27 cellular contexts compared by ENCODE assay signal in genomic region chr12:10408842-10409241, GRCh38. TPM values are rescaled to one million over a fixed set of nuclear protein-coding genes. Genes with fewer than 3 reads are reported as not detected.
DNase-seq lines count a peak whose midpoint lies in the region; ATAC-seq, FAIRE-seq and TF ChIP-seq lines count a peak whose summit lies in the region.
"Had no signal": no experiment of that assay in that cellular context is flagged by ENCODE, and none has a peak within 500 bp of the region (broad histone marks: within the 10 kb centered on the region; RNA-seq: fewer than 3 reads in every experiment).

No MANE protein-coding gene starts in this region.

- FAIRE-seq in GM19239 (lab: Jason Lieb, UNC): no peak
- FAIRE-seq: endothelial cell of umbilical vein, H1 had no signal

- no peaks in the 10 kb centered on the region for H3K36me3 ChIP-seq in vagina
- H3K36me3 ChIP-seq: right lobe of liver, tibial artery had no signal

- H3K4me1 ChIP-seq in vagina: no peaks in the 10 kb centered on the region
- H3K4me1 ChIP-seq: right lobe of liver, tibial artery had no signal

- intact Hi-C loops in vagina (cut with DNase I): no loop called here

- no peak for TF ChIP-seq CTCF in vagina (IDR thresholded peaks at IDR 0.05)

- peaks cover 27% of the 10 kb centered on the region for H3K4me1 Mint-ChIP-seq in activated CD8-positive, alpha-beta T cell treated with anti-CD3 and anti-CD28 coated beads, Interleukin-2, amount 10 ng/mL, durations not matched to agents 7 days and 5 days (ENCODE audit: low read depth)
- H3K4me1 Mint-ChIP-seq in natural killer cell treated with Interleukin-12 subunit alpha and Interleukin-12 subunit beta and Interleukin-15 and Interleukin-18, amount 100 ng/mL, for 72 hours (ENCODE audit: low read depth in 2 of 2): peaks cover 11 to 30% of the 10 kb centered on the region in 2 donors
- H3K4me1 Mint-ChIP-seq: activated CD4-positive, alpha-beta memory T cell treated with anti-CD3 and anti-CD28 coated beads, Interleukin-2, amount 10 ng/mL, durations not matched to agents 7 days and 5 days had no signal

- H3K27me3 ChIP-seq in vagina: no peaks in the 10 kb centered on the region
- H3K27me3 ChIP-seq: dorsolateral prefrontal cortex, right lobe of liver, tibial artery had no signal

- no peak overlapping the region for H3K27ac ChIP-seq in vagina
- H3K27ac ChIP-seq: dorsolateral prefrontal cortex, right lobe of liver, tibial artery had no signal

- no peak for ATAC-seq in activated CD8-positive, alpha-beta T cell treated with anti-CD3 and anti-CD28 coated beads, Interleukin-2, amount 10 ng/mL, durations not matched to agents 7 days and 5 days
- no peak for ATAC-seq in natural killer cell treated with Interleukin-12 subunit alpha and Interleukin-12 subunit beta and Interleukin-15 and Interleukin-18, amount 100 ng/mL, for 72 hours

- peak overlapping the region; percentile 77 for H3K4me3 Mint-ChIP-seq in activated CD8-positive, alpha-beta T cell treated with anti-CD3 and anti-CD28 coated beads, Interleukin-2, amount 10 ng/mL, durations not matched to agents 7 days and 5 days
- H3K4me3 Mint-ChIP-seq in natural killer cell treated with Interleukin-12 subunit alpha and Interleukin-12 subunit beta and Interleukin-15 and Interleukin-18, amount 100 ng/mL, for 72 hours: peak overlapping the region; percentile 86
- H3K4me3 Mint-ChIP-seq: activated CD4-positive, alpha-beta memory T cell treated with anti-CD3 and anti-CD28 coated beads, Interleukin-2, amount 10 ng/mL, durations not matched to agents 7 days and 5 days; activated T-helper 1 cell treated with anti-CD3 and anti-CD28 coated beads, Interleukin-12 subunit alpha, Interleukin-12 subunit beta, Interleukin-2, Interleukin-4 antibody, amounts not matched to agents 30 ng/mL and 10 ng/mL and 1 ng/mL, durations not matched to agents 14 hours and 24 hours and 36 hours; CD4-positive, alpha-beta T cell had no signal

- H3K4me3 ChIP-seq in vagina: no peak overlapping the region
- H3K4me3 ChIP-seq: dorsolateral prefrontal cortex, right lobe of liver, tibial artery had no signal

- no peaks in the 10 kb centered on the region for H3K9me3 ChIP-seq in vagina
- H3K9me3 ChIP-seq: right lobe of liver, tibial artery had no signal

- no peaks in the 10 kb centered on the region for H3K27me3 Mint-ChIP-seq in activated CD8-positive, alpha-beta T cell treated with anti-CD3 and anti-CD28 coated beads, Interleukin-2, amount 10 ng/mL, durations not matched to agents 7 days and 5 days (ENCODE audit: low read depth)
- H3K27me3 Mint-ChIP-seq in natural killer cell treated with Interleukin-12 subunit alpha and Interleukin-12 subunit beta and Interleukin-15 and Interleukin-18, amount 100 ng/mL, for 72 hours: no peaks in the 10 kb centered on the region
- H3K27me3 Mint-ChIP-seq: CD4-positive, alpha-beta T cell had no signal

- DNase-seq in NCI-H2029 (lab: John Stamatoyannopoulos, UW): peak; percentile 13
- DNase-seq in NCI-H2029 treated with DMSO at 0.1 percent for 48 hours (lab: John Stamatoyannopoulos, UW): no peak
- peak; percentile 73 for DNase-seq in DMS53 treated with DMSO at 0.1 percent for 48 hours (lab: John Stamatoyannopoulos, UW; ENCODE audit: unreplicated experiment)
- DNase-seq in activated CD8-positive, alpha-beta T cell treated with anti-CD3 and anti-CD28 coated beads, Interleukin-2, amount 10 ng/mL, durations not matched to agents 7 days and 5 days: no peak
- DNase-seq in natural killer cell treated with Interleukin-12 subunit alpha and Interleukin-12 subunit beta and Interleukin-15 and Interleukin-18, amount 100 ng/mL, for 72 hours (ENCODE audit: low spot score): no peak
- DNase-seq in GM19239 (ENCODE audit: insufficient read length, low spot score): no peak
- DNase-seq in vagina (ENCODE audit: extremely low spot score in 2 of 2): no peak
- no peak for DNase-seq in stimulated activated CD4-positive, alpha-beta T cell treated with anti-CD3 and anti-CD28 coated beads, Interleukin-12 subunit alpha, Interleukin-12 subunit beta, amount 100 ng/mL, for 4 hours
- DNase-seq: 8988T; activated CD4-positive, alpha-beta memory T cell treated with anti-CD3 and anti-CD28 coated beads, Interleukin-2, amount 10 ng/mL, durations not matched to agents 7 days and 5 days; activated naive CD4-positive, alpha-beta T cell treated with anti-CD3 and anti-CD28 coated beads, Interleukin-2, amount 50 U/mL, for 16 hours; CD4-positive, alpha-beta T cell; cerebellar nuclear complex; DND-41; dorsolateral prefrontal cortex; midbrain; NCI-H1694 treated with DMSO at 0.1 percent for 48 hours; NCI-H748 treated with DMSO at 0.1 percent for 48 hours; right lobe of liver; stimulated activated CD4-positive, alpha-beta T cell treated with anti-CD3 and anti-CD28 coated beads, Interleukin-4, amount 100 ng/mL, for 4 hours; stimulated activated naive CD4-positive, alpha-beta T cell treated with Interleukin-2 at 50 U/mL for 16 hours; tibial artery had no signal

- CTCF ChIA-PET in activated CD8-positive, alpha-beta T cell treated with anti-CD3 and anti-CD28 coated beads, Interleukin-2, amount 10 ng/mL, durations not matched to agents 7 days and 5 days (lab: Charles Lee): no interaction called here

- no peaks in the 10 kb centered on the region for H3K9me3 Mint-ChIP-seq in activated CD8-positive, alpha-beta T cell treated with anti-CD3 and anti-CD28 coated beads, Interleukin-2, amount 10 ng/mL, durations not matched to agents 7 days and 5 days (ENCODE audit: insufficient read depth)
- no peaks in the 10 kb centered on the region for H3K9me3 Mint-ChIP-seq in natural killer cell treated with Interleukin-12 subunit alpha and Interleukin-12 subunit beta and Interleukin-15 and Interleukin-18, amount 100 ng/mL, for 72 hours
- H3K9me3 Mint-ChIP-seq: activated CD4-positive, alpha-beta memory T cell treated with anti-CD3 and anti-CD28 coated beads, Interleukin-2, amount 10 ng/mL, durations not matched to agents 7 days and 5 days; activated T-helper 1 cell treated with anti-CD3 and anti-CD28 coated beads, Interleukin-12 subunit alpha, Interleukin-12 subunit beta, Interleukin-2, Interleukin-4 antibody, amounts not matched to agents 30 ng/mL and 10 ng/mL and 1 ng/mL, durations not matched to agents 14 hours and 24 hours and 36 hours; CD4-positive, alpha-beta T cell had no signal

- POLR2A ChIA-PET in activated CD8-positive, alpha-beta T cell treated with anti-CD3 and anti-CD28 coated beads, Interleukin-2, amount 10 ng/mL, durations not matched to agents 7 days and 5 days (lab: Charles Lee): interaction anchor here (1.1 to 1.5 kb wide), 3 partner anchors 14 to 145 kb away, joined by 4 to 11 read pairs (median 5); no protein-coding TSS in a partner anchor

- TF ChIP-seq POLR2A in vagina (IDR thresholded peaks at IDR 0.05): no peak

- peaks cover 32% of the 10 kb centered on the region for H3K36me3 Mint-ChIP-seq in activated CD8-positive, alpha-beta T cell treated with anti-CD3 and anti-CD28 coated beads, Interleukin-2, amount 10 ng/mL, durations not matched to agents 7 days and 5 days (ENCODE audit: low read depth)
- H3K36me3 Mint-ChIP-seq in natural killer cell treated with Interleukin-12 subunit alpha and Interleukin-12 subunit beta and Interleukin-15 and Interleukin-18, amount 100 ng/mL, for 72 hours: peaks cover 25% of the 10 kb centered on the region

- peak overlapping the region; percentile 86 for H3K27ac Mint-ChIP-seq in activated CD8-positive, alpha-beta T cell treated with anti-CD3 and anti-CD28 coated beads, Interleukin-2, amount 10 ng/mL, durations not matched to agents 7 days and 5 days
- H3K27ac Mint-ChIP-seq in natural killer cell treated with Interleukin-12 subunit alpha and Interleukin-12 subunit beta and Interleukin-15 and Interleukin-18, amount 100 ng/mL, for 72 hours: peak overlapping the region; percentile 11 to 67
- H3K27ac Mint-ChIP-seq: activated CD4-positive, alpha-beta memory T cell treated with anti-CD3 and anti-CD28 coated beads, Interleukin-2, amount 10 ng/mL, durations not matched to agents 7 days and 5 days; activated T-helper 1 cell treated with anti-CD3 and anti-CD28 coated beads, Interleukin-12 subunit alpha, Interleukin-12 subunit beta, Interleukin-2, Interleukin-4 antibody, amounts not matched to agents 30 ng/mL and 10 ng/mL and 1 ng/mL, durations not matched to agents 14 hours and 24 hours and 36 hours; CD4-positive, alpha-beta T cell had no signal

RNA-seq across cellular contexts. Expression of gene KLRC4, which starts 0.7 kb away (rescaled TPM):
- total RNA-seq in activated CD8-positive, alpha-beta T cell treated with anti-CD3 and anti-CD28 coated beads, Interleukin-2, amount 10 ng/mL, durations not matched to agents 7 days and 5 days: 1 to 10 TPM; 3.6 to 4.9 TPM
- 10 to 100 TPM in 1 of 2 donors, 1 to 10 TPM in 1; 5.4 to 17.8 TPM for total RNA-seq in natural killer cell treated with Interleukin-12 subunit alpha and Interleukin-12 subunit beta and Interleukin-15 and Interleukin-18, amount 100 ng/mL, for 72 hours
- total RNA-seq in vagina: not detected
- total RNA-seq: activated CD4-positive, alpha-beta memory T cell treated with anti-CD3 and anti-CD28 coated beads, Interleukin-2, amount 10 ng/mL, durations not matched to agents 7 days and 5 days; activated T-helper 1 cell treated with anti-CD3 and anti-CD28 coated beads, Interleukin-12 subunit alpha, Interleukin-12 subunit beta, Interleukin-2, Interleukin-4 antibody, amounts not matched to agents 30 ng/mL and 10 ng/mL and 1 ng/mL, durations not matched to agents 14 hours and 24 hours and 36 hours; CD4-positive, alpha-beta T cell; endothelial cell of umbilical vein; glomerular endothelial cell; H1; posterior vena cava had no signal

RNA-seq across cellular contexts. Expression of gene KLRC3, which starts 11.6 kb away (rescaled TPM):
- total RNA-seq in activated CD8-positive, alpha-beta T cell treated with anti-CD3 and anti-CD28 coated beads, Interleukin-2, amount 10 ng/mL, durations not matched to agents 7 days and 5 days: 1 to 10 TPM; 1.3 to 2.1 TPM
- 1 to 10 TPM; 7.9 to 9.6 TPM for total RNA-seq in natural killer cell treated with Interleukin-12 subunit alpha and Interleukin-12 subunit beta and Interleukin-15 and Interleukin-18, amount 100 ng/mL, for 72 hours
- not detected for total RNA-seq in vagina
- total RNA-seq: activated CD4-positive, alpha-beta memory T cell treated with anti-CD3 and anti-CD28 coated beads, Interleukin-2, amount 10 ng/mL, durations not matched to agents 7 days and 5 days; activated T-helper 1 cell treated with anti-CD3 and anti-CD28 coated beads, Interleukin-12 subunit alpha, Interleukin-12 subunit beta, Interleukin-2, Interleukin-4 antibody, amounts not matched to agents 30 ng/mL and 10 ng/mL and 1 ng/mL, durations not matched to agents 14 hours and 24 hours and 36 hours; CD4-positive, alpha-beta T cell; endothelial cell of umbilical vein; glomerular endothelial cell; H1; posterior vena cava; right lobe of liver had no signal

RNA-seq across cellular contexts. Expression of gene KLRK1, which starts 19.0 kb away (rescaled TPM):
- total RNA-seq in activated CD8-positive, alpha-beta T cell treated with anti-CD3 and anti-CD28 coated beads, Interleukin-2, amount 10 ng/mL, durations not matched to agents 7 days and 5 days: 100 to 1,000 TPM; 117 to 123 TPM
- 100 to 1,000 TPM in 1 of 2 donors, 10 to 100 TPM in 1; 80.4 to 126 TPM for total RNA-seq in natural killer cell treated with Interleukin-12 subunit alpha and Interleukin-12 subunit beta and Interleukin-15 and Interleukin-18, amount 100 ng/mL, for 72 hours
- 12.8 TPM for total RNA-seq in vagina
- total RNA-seq: activated T-helper 1 cell treated with anti-CD3 and anti-CD28 coated beads, Interleukin-12 subunit alpha, Interleukin-12 subunit beta, Interleukin-2, Interleukin-4 antibody, amounts not matched to agents 30 ng/mL and 10 ng/mL and 1 ng/mL, durations not matched to agents 14 hours and 24 hours and 36 hours; endothelial cell of umbilical vein; glomerular endothelial cell; H1 had no signal

RNA-seq across cellular contexts. Expression of gene KLRC2, which starts 27.0 kb away (rescaled TPM):
- 1 to 10 TPM; 1.6 to 1.7 TPM for total RNA-seq in activated CD8-positive, alpha-beta T cell treated with anti-CD3 and anti-CD28 coated beads, Interleukin-2, amount 10 ng/mL, durations not matched to agents 7 days and 5 days
- total RNA-seq in natural killer cell treated with Interleukin-12 subunit alpha and Interleukin-12 subunit beta and Interleukin-15 and Interleukin-18, amount 100 ng/mL, for 72 hours: 10 to 100 TPM in 1 of 2 donors, 1 to 10 TPM in 1; 1.4 to 23.4 TPM
- 1.5 TPM for total RNA-seq in vagina
- total RNA-seq: activated CD4-positive, alpha-beta memory T cell treated with anti-CD3 and anti-CD28 coated beads, Interleukin-2, amount 10 ng/mL, durations not matched to agents 7 days and 5 days; activated T-helper 1 cell treated with anti-CD3 and anti-CD28 coated beads, Interleukin-12 subunit alpha, Interleukin-12 subunit beta, Interleukin-2, Interleukin-4 antibody, amounts not matched to agents 30 ng/mL and 10 ng/mL and 1 ng/mL, durations not matched to agents 14 hours and 24 hours and 36 hours; endothelial cell of umbilical vein; glomerular endothelial cell; H1 had no signal

RNA-seq across cellular contexts. Expression of gene KLRC1, which starts 44.3 kb away (rescaled TPM):
- total RNA-seq in activated CD8-positive, alpha-beta T cell treated with anti-CD3 and anti-CD28 coated beads, Interleukin-2, amount 10 ng/mL, durations not matched to agents 7 days and 5 days: 1 to 10 TPM; 4.9 to 5.0 TPM
- 10 to 100 TPM; 52.9 to 63.9 TPM for total RNA-seq in natural killer cell treated with Interleukin-12 subunit alpha and Interleukin-12 subunit beta and Interleukin-15 and Interleukin-18, amount 100 ng/mL, for 72 hours
- total RNA-seq in vagina: 1.5 TPM
- total RNA-seq: activated CD4-positive, alpha-beta memory T cell treated with anti-CD3 and anti-CD28 coated beads, Interleukin-2, amount 10 ng/mL, durations not matched to agents 7 days and 5 days; CD4-positive, alpha-beta T cell; endothelial cell of umbilical vein; glomerular endothelial cell; H1 had no signal

Comparison
In these comparisons a context has a peak if more than half of its experiments do, and no peak if none do; other contexts are left out.
1. DNase-seq: peak in NCI-H2029 (single experiment) and DMS53 treated with DMSO at 0.1 percent for 48 hours (single experiment); none in NCI-H2029 treated with DMSO at 0.1 percent for 48 hours (single experiment), activated CD8-positive, alpha-beta T cell treated with anti-CD3 and anti-CD28 coated beads, Interleukin-2, amount 10 ng/mL, durations not matched to agents 7 days and 5 days (single experiment), natural killer cell treated with Interleukin-12 subunit alpha and Interleukin-12 subunit beta and Interleukin-15 and Interleukin-18, amount 100 ng/mL, for 72 hours (single experiment), GM19239 (single experiment), vagina (0 of 2) and stimulated activated CD4-positive, alpha-beta T cell treated with anti-CD3 and anti-CD28 coated beads, Interleukin-12 subunit alpha, Interleukin-12 subunit beta, amount 100 ng/mL, for 4 hours (single experiment).